Comparison of ENCODE assay signal across 27 cellular contexts in the genomic region with DNA sequence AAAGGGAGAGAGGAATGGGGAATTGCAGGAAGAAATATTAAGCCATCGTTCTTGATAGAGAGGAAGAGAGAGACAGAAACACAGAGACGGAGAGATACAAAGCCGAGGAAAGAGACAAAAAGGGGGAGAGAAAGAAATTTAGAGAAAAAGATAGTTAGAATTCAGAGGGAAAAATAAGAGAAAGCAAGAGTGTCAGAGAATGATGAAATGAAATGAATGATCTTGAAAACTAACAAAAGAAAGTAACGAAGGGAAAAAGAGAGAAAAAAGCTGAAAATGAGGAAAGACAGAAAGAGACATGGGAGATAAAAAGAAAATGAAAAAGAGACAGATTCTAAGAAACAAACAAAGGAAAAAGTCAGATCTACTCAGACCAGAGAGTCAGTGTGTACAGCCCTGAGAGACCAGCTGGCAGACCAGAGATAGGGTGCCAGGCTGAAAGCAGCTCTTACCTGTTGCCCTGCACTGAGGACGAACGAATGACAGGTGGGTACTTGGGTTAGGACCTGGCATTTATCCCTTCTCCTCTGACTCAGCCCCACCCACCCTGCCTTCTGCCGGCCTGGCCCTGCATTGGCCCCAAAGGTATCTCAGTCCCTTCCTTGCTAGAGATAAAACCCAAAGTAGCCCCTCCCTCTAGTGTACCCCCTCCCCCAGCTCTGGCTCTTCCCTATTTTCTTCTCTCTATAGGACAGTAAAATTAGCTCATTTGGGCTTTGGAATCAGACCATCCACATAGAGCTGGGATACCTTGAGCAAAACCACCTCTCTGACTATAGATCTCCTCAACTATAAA. TPM values are rescaled to one million over a fixed set of nuclear protein-coding genes. Genes with fewer than 3 reads are reported as not detected.
"Had no signal": no experiment of that assay in that cellular context is flagged by ENCODE, and none has a peak within 500 bp of the region (broad histone marks: within the 10 kb centered on the region; RNA-seq: fewer than 3 reads in every experiment).

ALAS2 (minus strand) TSS at position 488 of the 796 bp plus-strand sequence. CDS start 4,977 bp downstream, outside the sequence.

- H3K27ac ChIP-seq: brain microvascular endothelial cell, Peyer's patch had no signal

- H3K9me3 Mint-ChIP-seq: activated B cell treated with CpG ODN at 0.5 μM for 24 hours; activated CD4-positive, alpha-beta T cell treated with anti-CD3 and anti-CD28 coated beads, Interleukin-2, amount 10 ng/mL, durations not matched to agents 24 days and 14 days; activated naive CD8-positive, alpha-beta T cell treated with anti-CD3 and anti-CD28 coated beads for 36 hours; activated T-cell treated with anti-CD3 and anti-CD28 coated beads, Interleukin-2, amount 50 U/mL, for 4 hours; T-helper 1 cell treated with Interleukin-12 subunit alpha and Interleukin-12 subunit beta and Interleukin-4 antibody, amounts not matched to agents 30 μg/mL and 1 μg/mL, for 36 hours had no signal

- DNase-seq: activated B cell treated with CpG ODN at 0.5 μM for 24 hours; activated CD4-positive, alpha-beta T cell treated with anti-CD3 and anti-CD28 coated beads for 1 hour; activated CD4-positive, alpha-beta T cell treated with anti-CD3 and anti-CD28 coated beads, Interleukin-2, amount 10 ng/mL, durations not matched to agents 24 days and 14 days; activated CD4-positive, alpha-beta T cell treated with anti-CD3 and anti-CD28 coated beads, Interleukin-2, amount 50 U/mL, for 48 hours; activated CD8-positive, alpha-beta memory T cell treated with anti-CD3 and anti-CD28 coated beads for 24 hours; activated effector memory CD4-positive, alpha-beta T cell treated with anti-CD3 and anti-CD28 coated beads, Interleukin-2, amount 50 U/mL, for 16 hours; activated naive CD4-positive, alpha-beta T cell treated with Interleukin-2 at 50 U/mL for 16 hours; activated naive CD8-positive, alpha-beta T cell treated with anti-CD3 and anti-CD28 coated beads for 36 hours; activated T-cell treated with anti-CD3 and anti-CD28 coated beads, Interleukin-2, amount 50 U/mL, for 4 hours; brain microvascular endothelial cell; Kasumi-1; KBM-7; NCI-H1105 treated with DMSO at 0.1 percent for 48 hours; NCI-H146; NCI-H187 treated with DMSO at 0.1 percent for 48 hours; NCI-H2081 treated with DMSO at 0.1 percent for 48 hours; NCI-H2171; NCI-H345; NCI-H510A treated with DMSO at 0.1 percent for 48 hours; NCI-H69; NK-92 treated with Interleukin-12 subunit alpha and Interleukin-12 subunit beta, amount 100 ng/mL, for 24 hours; Peyer's patch; SHP77 treated with DMSO at 0.1 percent for 48 hours had no signal

- FAIRE-seq: TTC549 had no signal

- H3K9me3 ChIP-seq: Peyer's patch had no signal

- H3K27ac Mint-ChIP-seq: activated B cell treated with CpG ODN at 0.5 μM for 24 hours; activated CD4-positive, alpha-beta T cell treated with anti-CD3 and anti-CD28 coated beads, Interleukin-2, amount 10 ng/mL, durations not matched to agents 24 days and 14 days; activated naive CD8-positive, alpha-beta T cell treated with anti-CD3 and anti-CD28 coated beads for 36 hours; T-helper 1 cell treated with Interleukin-12 subunit alpha and Interleukin-12 subunit beta and Interleukin-4 antibody, amounts not matched to agents 30 μg/mL and 1 μg/mL, for 36 hours had no signal

- H3K36me3 Mint-ChIP-seq: activated naive CD8-positive, alpha-beta T cell treated with anti-CD3 and anti-CD28 coated beads for 36 hours had no signal

- H3K27me3 Mint-ChIP-seq: activated B cell treated with CpG ODN at 0.5 μM for 24 hours; activated CD4-positive, alpha-beta T cell treated with anti-CD3 and anti-CD28 coated beads, Interleukin-2, amount 10 ng/mL, durations not matched to agents 24 days and 14 days; activated naive CD8-positive, alpha-beta T cell treated with anti-CD3 and anti-CD28 coated beads for 36 hours had no signal

- H3K36me3 ChIP-seq: brain microvascular endothelial cell, Peyer's patch had no signal

- H3K4me1 ChIP-seq: Peyer's patch had no signal

- H3K4me3 Mint-ChIP-seq: activated B cell treated with CpG ODN at 0.5 μM for 24 hours; activated CD4-positive, alpha-beta T cell treated with anti-CD3 and anti-CD28 coated beads, Interleukin-2, amount 10 ng/mL, durations not matched to agents 24 days and 14 days; activated naive CD8-positive, alpha-beta T cell treated with anti-CD3 and anti-CD28 coated beads for 36 hours; activated T-cell treated with anti-CD3 and anti-CD28 coated beads, Interleukin-2, amount 50 U/mL, for 4 hours; T-helper 1 cell treated with Interleukin-12 subunit alpha and Interleukin-12 subunit beta and Interleukin-4 antibody, amounts not matched to agents 30 μg/mL and 1 μg/mL, for 36 hours had no signal

- ATAC-seq: activated T-cell treated with anti-CD3 and anti-CD28 coated beads, Interleukin-2, amount 50 U/mL, for 4 hours had no signal

- H3K27me3 ChIP-seq: brain microvascular endothelial cell, Peyer's patch had no signal

- H3K4me3 ChIP-seq: Peyer's patch had no signal

- H3K4me1 Mint-ChIP-seq: activated B cell treated with CpG ODN at 0.5 μM for 24 hours; activated CD4-positive, alpha-beta T cell treated with anti-CD3 and anti-CD28 coated beads, Interleukin-2, amount 10 ng/mL, durations not matched to agents 24 days and 14 days; activated naive CD8-positive, alpha-beta T cell treated with anti-CD3 and anti-CD28 coated beads for 36 hours had no signal

RNA-seq across cellular contexts. Expression of gene ALAS2, which starts in this region (rescaled TPM):
- total RNA-seq: activated CD4-positive, alpha-beta T cell treated with anti-CD3 and anti-CD28 coated beads, Interleukin-2, amount 10 ng/mL, durations not matched to agents 24 days and 14 days; activated naive CD8-positive, alpha-beta T cell treated with anti-CD3 and anti-CD28 coated beads for 36 hours; activated T-cell treated with anti-CD3 and anti-CD28 coated beads, Interleukin-2, amount 50 U/mL, for 4 hours; chondrocyte; Peyer's patch; SK-MEL-5 had no signal
